Comparison of ENCODE assay signal across 1 cellular context in genomic region chr16:1940273-1941161, GRCh38.
TF ChIP-seq lines count a peak whose summit lies in the region.

No MANE protein-coding gene starts in this region.

TF ChIP-seq in HepG2, 621 proteins besides CTCF, POLR2A, EP300 and RAD21 (continued from another document and continues in another):
- TF ChIP-seq, protein P1, sequence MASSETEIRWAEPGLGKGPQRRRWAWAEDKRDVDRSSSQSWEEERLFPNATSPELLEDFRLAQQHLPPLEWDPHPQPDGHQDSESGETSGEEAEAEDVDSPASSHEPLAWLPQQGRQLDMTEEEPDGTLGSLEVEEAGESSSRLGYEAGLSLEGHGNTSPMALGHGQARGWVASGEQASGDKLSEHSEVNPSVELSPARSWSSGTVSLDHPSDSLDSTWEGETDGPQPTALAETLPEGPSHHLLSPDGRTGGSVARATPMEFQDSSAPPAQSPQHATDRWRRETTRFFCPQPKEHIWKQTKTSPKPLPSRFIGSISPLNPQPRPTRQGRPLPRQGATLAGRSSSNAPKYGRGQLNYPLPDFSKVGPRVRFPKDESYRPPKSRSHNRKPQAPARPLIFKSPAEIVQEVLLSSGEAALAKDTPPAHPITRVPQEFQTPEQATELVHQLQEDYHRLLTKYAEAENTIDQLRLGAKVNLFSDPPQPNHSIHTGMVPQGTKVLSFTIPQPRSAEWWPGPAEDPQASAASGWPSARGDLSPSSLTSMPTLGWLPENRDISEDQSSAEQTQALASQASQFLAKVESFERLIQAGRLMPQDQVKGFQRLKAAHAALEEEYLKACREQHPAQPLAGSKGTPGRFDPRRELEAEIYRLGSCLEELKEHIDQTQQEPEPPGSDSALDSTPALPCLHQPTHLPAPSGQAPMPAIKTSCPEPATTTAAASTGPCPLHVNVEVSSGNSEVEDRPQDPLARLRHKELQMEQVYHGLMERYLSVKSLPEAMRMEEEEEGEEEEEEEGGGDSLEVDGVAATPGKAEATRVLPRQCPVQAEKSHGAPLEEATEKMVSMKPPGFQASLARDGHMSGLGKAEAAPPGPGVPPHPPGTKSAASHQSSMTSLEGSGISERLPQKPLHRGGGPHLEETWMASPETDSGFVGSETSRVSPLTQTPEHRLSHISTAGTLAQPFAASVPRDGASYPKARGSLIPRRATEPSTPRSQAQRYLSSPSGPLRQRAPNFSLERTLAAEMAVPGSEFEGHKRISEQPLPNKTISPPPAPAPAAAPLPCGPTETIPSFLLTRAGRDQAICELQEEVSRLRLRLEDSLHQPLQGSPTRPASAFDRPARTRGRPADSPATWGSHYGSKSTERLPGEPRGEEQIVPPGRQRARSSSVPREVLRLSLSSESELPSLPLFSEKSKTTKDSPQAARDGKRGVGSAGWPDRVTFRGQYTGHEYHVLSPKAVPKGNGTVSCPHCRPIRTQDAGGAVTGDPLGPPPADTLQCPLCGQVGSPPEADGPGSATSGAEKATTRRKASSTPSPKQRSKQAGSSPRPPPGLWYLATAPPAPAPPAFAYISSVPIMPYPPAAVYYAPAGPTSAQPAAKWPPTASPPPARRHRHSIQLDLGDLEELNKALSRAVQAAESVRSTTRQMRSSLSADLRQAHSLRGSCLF (CRISPR knock-in tag; IDR thresholded peaks at IDR 0.05; ENCODE audit: borderline replicate concordance) = no peak
- TF ChIP-seq SAP130 (CRISPR knock-in tag; IDR thresholded peaks at IDR 0.05; ENCODE audit: low read depth) = peak; percentile 85
- TF ChIP-seq, protein P2, sequence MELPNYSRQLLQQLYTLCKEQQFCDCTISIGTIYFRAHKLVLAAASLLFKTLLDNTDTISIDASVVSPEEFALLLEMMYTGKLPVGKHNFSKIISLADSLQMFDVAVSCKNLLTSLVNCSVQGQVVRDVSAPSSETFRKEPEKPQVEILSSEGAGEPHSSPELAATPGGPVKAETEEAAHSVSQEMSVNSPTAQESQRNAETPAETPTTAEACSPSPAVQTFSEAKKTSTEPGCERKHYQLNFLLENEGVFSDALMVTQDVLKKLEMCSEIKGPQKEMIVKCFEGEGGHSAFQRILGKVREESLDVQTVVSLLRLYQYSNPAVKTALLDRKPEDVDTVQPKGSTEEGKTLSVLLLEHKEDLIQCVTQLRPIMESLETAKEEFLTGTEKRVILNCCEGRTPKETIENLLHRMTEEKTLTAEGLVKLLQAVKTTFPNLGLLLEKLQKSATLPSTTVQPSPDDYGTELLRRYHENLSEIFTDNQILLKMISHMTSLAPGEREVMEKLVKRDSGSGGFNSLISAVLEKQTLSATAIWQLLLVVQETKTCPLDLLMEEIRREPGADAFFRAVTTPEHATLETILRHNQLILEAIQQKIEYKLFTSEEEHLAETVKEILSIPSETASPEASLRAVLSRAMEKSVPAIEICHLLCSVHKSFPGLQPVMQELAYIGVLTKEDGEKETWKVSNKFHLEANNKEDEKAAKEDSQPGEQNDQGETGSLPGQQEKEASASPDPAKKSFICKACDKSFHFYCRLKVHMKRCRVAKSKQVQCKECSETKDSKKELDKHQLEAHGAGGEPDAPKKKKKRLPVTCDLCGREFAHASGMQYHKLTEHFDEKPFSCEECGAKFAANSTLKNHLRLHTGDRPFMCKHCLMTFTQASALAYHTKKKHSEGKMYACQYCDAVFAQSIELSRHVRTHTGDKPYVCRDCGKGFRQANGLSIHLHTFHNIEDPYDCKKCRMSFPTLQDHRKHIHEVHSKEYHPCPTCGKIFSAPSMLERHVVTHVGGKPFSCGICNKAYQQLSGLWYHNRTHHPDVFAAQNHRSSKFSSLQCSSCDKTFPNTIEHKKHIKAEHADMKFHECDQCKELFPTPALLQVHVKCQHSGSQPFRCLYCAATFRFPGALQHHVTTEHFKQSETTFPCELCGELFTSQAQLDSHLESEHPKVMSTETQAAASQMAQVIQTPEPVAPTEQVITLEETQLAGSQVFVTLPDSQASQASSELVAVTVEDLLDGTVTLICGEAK (IDR thresholded peaks at IDR 0.05) = no peak
- TF ChIP-seq, protein P2 (CRISPR knock-in tag; IDR thresholded peaks at IDR 0.05) = peak; percentile 0; the same call in 1 of the 2 replicates
- peak; percentile 54; the same call in 1 of the 2 replicates for TF ChIP-seq PRMT3 (CRISPR knock-in tag; IDR thresholded peaks at IDR 0.05; ENCODE audit: borderline replicate concordance, low read depth)
- TF ChIP-seq MAFF (IDR thresholded peaks at IDR 0.05; ENCODE audit: low read depth, low read length) = no peak
- peak; percentile 13; the same call in 1 of the 2 replicates for TF ChIP-seq ZNF180 (CRISPR knock-in tag; IDR thresholded peaks at IDR 0.05; ENCODE audit: borderline replicate concordance, low read depth)
- no peak for TF ChIP-seq CEBPZ (IDR thresholded peaks at IDR 0.05; ENCODE audit: low read length)
- no peak for TF ChIP-seq ZNF17 (CRISPR knock-in tag; IDR thresholded peaks at IDR 0.05)
- TF ChIP-seq, protein P3, sequence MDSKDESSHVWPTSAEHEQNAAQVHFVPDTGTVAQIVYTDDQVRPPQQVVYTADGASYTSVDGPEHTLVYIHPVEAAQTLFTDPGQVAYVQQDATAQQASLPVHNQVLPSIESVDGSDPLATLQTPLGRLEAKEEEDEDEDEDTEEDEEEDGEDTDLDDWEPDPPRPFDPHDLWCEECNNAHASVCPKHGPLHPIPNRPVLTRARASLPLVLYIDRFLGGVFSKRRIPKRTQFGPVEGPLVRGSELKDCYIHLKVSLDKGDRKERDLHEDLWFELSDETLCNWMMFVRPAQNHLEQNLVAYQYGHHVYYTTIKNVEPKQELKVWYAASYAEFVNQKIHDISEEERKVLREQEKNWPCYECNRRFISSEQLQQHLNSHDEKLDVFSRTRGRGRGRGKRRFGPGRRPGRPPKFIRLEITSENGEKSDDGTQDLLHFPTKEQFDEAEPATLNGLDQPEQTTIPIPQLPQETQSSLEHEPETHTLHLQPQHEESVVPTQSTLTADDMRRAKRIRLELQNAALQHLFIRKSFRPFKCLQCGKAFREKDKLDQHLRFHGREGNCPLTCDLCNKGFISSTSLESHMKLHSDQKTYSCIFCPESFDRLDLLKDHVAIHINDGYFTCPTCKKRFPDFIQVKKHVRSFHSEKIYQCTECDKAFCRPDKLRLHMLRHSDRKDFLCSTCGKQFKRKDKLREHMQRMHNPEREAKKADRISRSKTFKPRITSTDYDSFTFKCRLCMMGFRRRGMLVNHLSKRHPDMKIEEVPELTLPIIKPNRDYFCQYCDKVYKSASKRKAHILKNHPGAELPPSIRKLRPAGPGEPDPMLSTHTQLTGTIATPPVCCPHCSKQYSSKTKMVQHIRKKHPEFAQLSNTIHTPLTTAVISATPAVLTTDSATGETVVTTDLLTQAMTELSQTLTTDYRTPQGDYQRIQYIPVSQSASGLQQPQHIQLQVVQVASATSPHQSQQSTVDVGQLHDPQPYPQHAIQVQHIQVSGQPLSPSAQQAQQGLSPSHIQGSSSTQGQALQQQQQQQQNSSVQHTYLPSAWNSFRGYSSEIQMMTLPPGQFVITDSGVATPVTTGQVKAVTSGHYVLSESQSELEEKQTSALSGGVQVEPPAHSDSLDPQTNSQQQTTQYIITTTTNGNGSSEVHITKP (CRISPR knock-in tag; IDR thresholded peaks at IDR 0.05; ENCODE audit: low read depth) = peak; percentile 51; the same call in 1 of the 2 replicates
- TF ChIP-seq, protein P4, sequence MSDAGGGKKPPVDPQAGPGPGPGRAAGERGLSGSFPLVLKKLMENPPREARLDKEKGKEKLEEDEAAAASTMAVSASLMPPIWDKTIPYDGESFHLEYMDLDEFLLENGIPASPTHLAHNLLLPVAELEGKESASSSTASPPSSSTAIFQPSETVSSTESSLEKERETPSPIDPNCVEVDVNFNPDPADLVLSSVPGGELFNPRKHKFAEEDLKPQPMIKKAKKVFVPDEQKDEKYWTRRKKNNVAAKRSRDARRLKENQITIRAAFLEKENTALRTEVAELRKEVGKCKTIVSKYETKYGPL (CRISPR knock-in tag; IDR thresholded peaks at IDR 0.05) = 0 out of 2 replicates have a peak, but pooled peaks have one; percentile 11
- peak; percentile 48; the same call in 1 of the 2 replicates for TF ChIP-seq ARID2 (CRISPR knock-in tag; IDR thresholded peaks at IDR 0.05; ENCODE audit: borderline replicate concordance)
- TF ChIP-seq KLF13 (CRISPR knock-in tag; IDR thresholded peaks at IDR 0.05) = no peak; the same call in none of the 2 replicates
- TF ChIP-seq, protein P5, sequence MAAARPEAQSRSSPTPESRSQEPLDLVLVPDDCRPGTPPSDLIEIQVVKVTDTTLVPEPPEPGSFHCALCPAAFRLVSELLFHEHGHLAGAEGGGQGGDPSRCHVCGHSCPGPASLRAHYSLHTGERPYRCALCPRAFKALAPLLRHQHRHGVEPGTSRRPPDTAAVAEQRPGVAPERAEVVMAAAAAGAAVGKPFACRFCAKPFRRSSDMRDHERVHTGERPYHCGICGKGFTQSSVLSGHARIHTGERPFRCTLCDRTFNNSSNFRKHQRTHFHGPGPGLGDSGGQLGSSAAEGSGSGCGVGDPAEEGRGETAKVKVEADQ (CRISPR knock-in tag; IDR thresholded peaks at IDR 0.05; ENCODE audit: borderline replicate concordance) = peak; percentile 24; the same call in 1 of the 2 replicates
- peak; percentile 47; the same call in 1 of the 2 replicates for TF ChIP-seq PAX8 (CRISPR knock-in tag; IDR thresholded peaks at IDR 0.05; ENCODE audit: borderline replicate concordance)
- TF ChIP-seq NR2F2 (IDR thresholded peaks at IDR 0.05; ENCODE audit: borderline replicate concordance, low read depth) = peak; percentile 68; the same call in 1 of the 2 replicates
- TF ChIP-seq TBL1XR1 (IDR thresholded peaks at IDR 0.05; ENCODE audit: borderline replicate concordance, low read length, partially characterized antibody) = no peak
- peak; percentile 69 for TF ChIP-seq DRAP1 (CRISPR knock-in tag; IDR thresholded peaks at IDR 0.05)
- TF ChIP-seq HNF1B (CRISPR knock-in tag; IDR thresholded peaks at IDR 0.05) = peak; percentile 78; the same call in 1 of the 2 replicates
- TF ChIP-seq MED8 (CRISPR knock-in tag; IDR thresholded peaks at IDR 0.05; ENCODE audit: insufficient replicate concordance) = peak; percentile 71
- TF ChIP-seq CCDC6 (CRISPR knock-in tag; IDR thresholded peaks at IDR 0.05) = peak; percentile 80; the same call in 1 of the 2 replicates
- no peak for TF ChIP-seq ZNF839 (CRISPR knock-in tag; IDR thresholded peaks at IDR 0.05; ENCODE audit: borderline replicate concordance)
- no peak for TF ChIP-seq STAT5B (CRISPR knock-in tag; IDR thresholded peaks at IDR 0.05)
- TF ChIP-seq KLF12 (CRISPR knock-in tag; IDR thresholded peaks at IDR 0.05; ENCODE audit: borderline replicate concordance) = no peak
